In the genomic region with DNA sequence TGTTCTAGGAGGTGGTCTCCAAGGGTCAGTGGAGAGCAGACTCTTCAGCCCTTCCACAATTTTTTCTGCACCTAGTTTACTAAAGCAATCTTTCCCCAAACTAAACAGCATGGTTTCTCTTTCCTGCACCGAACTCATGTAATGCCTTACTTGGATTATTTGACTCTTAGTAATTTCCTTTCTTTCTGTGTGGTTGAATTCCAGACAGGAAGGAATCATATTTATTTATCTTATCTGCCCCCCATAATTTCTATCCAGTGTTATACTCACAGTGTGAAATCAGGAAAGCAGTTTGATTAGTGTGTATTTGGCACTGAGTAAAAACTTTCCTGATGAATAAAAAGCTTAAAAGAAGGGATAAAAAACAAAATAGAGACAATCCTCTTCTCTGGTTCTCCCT, we compare ENCODE assay signal across 19 cellular contexts.
"Had no signal": no experiment of that assay in that cellular context is flagged by ENCODE, and none has a peak within 500 bp of the region (broad histone marks: within the 10 kb centered on the region; RNA-seq: fewer than 3 reads in every experiment).

No MANE protein-coding gene starts in this region.

- H3K9me3 ChIP-seq: left lung, tibial nerve, uterus had no signal

- H3K4me1 ChIP-seq: uterus had no signal

- H3K4me3 ChIP-seq: hepatocyte, left lung, skin epidermis, tibial nerve, uterus had no signal

- H3K79me2 ChIP-seq: hepatocyte had no signal

- H3K4me2 ChIP-seq: hepatocyte had no signal

- H3K36me3 ChIP-seq: brain microvascular endothelial cell, left lung, tibial nerve, uterus had no signal

- ATAC-seq: left lung; natural killer cell treated with Interleukin-12 subunit alpha and Interleukin-12 subunit beta and Interleukin-15 and Interleukin-18, amount 100 ng/mL, for 72 hours had no signal

- H2AFZ ChIP-seq: hepatocyte had no signal

- H3K9me3 Mint-ChIP-seq: activated CD4-positive, alpha-beta T cell treated with anti-CD3 and anti-CD28 coated beads, Interleukin-2, amount 10 ng/mL, durations not matched to agents 7 days and 5 days; central memory CD8-positive, alpha-beta T cell; memory B cell; natural killer cell treated with Interleukin-12 subunit alpha and Interleukin-12 subunit beta and Interleukin-15 and Interleukin-18, amount 100 ng/mL, for 72 hours; T-helper 2 cell treated with Interferon-gamma antibody and Interleukin-4, amounts not matched to agents 5 μg/mL and 100 μg/mL, for 36 hours had no signal

- H3K36me3 Mint-ChIP-seq: memory B cell; natural killer cell treated with Interleukin-12 subunit alpha and Interleukin-12 subunit beta and Interleukin-15 and Interleukin-18, amount 100 ng/mL, for 72 hours had no signal

- DNase-seq: activated CD4-positive, alpha-beta T cell treated with anti-CD3 and anti-CD28 coated beads, Interleukin-2, amount 10 ng/mL, durations not matched to agents 7 days and 5 days; activated CD4-positive, CD25-positive, alpha-beta regulatory T cell; activated CD8-positive, alpha-beta memory T cell treated with anti-CD3 and anti-CD28 coated beads for 24 hours; activated gamma-delta T cell treated with Interleukin-2 at 50 U/mL for 16 hours; amygdala; brain microvascular endothelial cell; kidney; left lung; stimulated activated CD4-positive, alpha-beta T cell treated with anti-CD3 and anti-CD28 coated beads, Interleukin-4, amount 100 ng/mL, for 24 hours; stimulated activated naive CD4-positive, alpha-beta T cell; uterus had no signal

- H3K27ac ChIP-seq: brain microvascular endothelial cell, hepatocyte, left lung, skin epidermis, tibial nerve, uterus had no signal

- H3K27ac Mint-ChIP-seq: activated CD4-positive, alpha-beta T cell treated with anti-CD3 and anti-CD28 coated beads, Interleukin-2, amount 10 ng/mL, durations not matched to agents 7 days and 5 days; activated naive CD8-positive, alpha-beta T cell; memory B cell; natural killer cell treated with Interleukin-12 subunit alpha and Interleukin-12 subunit beta and Interleukin-15 and Interleukin-18, amount 100 ng/mL, for 72 hours; T-helper 2 cell treated with Interferon-gamma antibody and Interleukin-4, amounts not matched to agents 5 μg/mL and 100 μg/mL, for 36 hours had no signal

- H3K27me3 ChIP-seq: brain microvascular endothelial cell, hepatocyte, left lung, tibial nerve, uterus had no signal

- H3K4me3 Mint-ChIP-seq: activated CD4-positive, alpha-beta T cell treated with anti-CD3 and anti-CD28 coated beads, Interleukin-2, amount 10 ng/mL, durations not matched to agents 7 days and 5 days; activated naive CD8-positive, alpha-beta T cell; central memory CD8-positive, alpha-beta T cell; memory B cell; natural killer cell treated with Interleukin-12 subunit alpha and Interleukin-12 subunit beta and Interleukin-15 and Interleukin-18, amount 100 ng/mL, for 72 hours; T-helper 2 cell treated with Interferon-gamma antibody and Interleukin-4, amounts not matched to agents 5 μg/mL and 100 μg/mL, for 36 hours had no signal
